Comparison of ENCODE assay signal across 11 cellular contexts in the genomic region with DNA sequence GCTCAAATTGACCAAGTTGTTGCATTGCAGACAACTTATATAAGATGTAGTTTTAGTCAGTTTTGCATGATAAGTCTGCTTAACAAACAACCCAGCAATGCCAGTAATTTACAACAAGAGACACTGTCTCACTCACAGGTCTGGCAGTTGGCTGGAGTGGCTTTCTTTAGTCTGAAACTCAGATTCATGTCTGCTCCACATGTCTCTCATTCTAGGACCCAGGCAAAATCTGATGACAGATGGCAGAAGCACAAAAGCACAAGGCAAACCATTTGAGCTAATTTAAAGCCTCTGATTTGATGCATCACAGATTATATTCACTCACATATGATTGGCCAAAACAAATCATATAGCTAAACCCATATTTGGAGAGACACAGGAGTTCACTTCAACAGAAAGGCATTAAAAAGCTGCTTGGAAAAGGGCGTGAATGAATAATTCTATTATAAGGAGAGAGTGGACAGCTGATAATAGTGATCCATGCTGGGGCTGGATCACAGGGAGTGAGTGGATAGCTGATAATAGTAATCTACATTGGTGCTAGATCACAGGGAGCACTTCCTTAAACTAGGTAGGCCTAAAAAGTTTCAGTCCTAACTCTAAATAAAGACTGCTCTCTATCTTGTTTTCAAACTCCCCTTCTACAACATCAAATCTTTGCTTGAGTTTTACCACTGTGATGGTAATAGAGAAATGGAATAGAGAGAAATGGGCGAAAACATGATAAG.
DNase-seq lines count a peak whose midpoint lies in the region; ATAC-seq and TF ChIP-seq lines count a peak whose summit lies in the region.
"Had no signal": no experiment of that assay in that cellular context is flagged by ENCODE, and none has a peak within 500 bp of the region (broad histone marks: within the 10 kb centered on the region; RNA-seq: fewer than 3 reads in every experiment).

No MANE protein-coding gene starts in this region.

- no peak overlapping the region for H3K4me3 Mint-ChIP-seq in CD8-positive, alpha-beta memory T cell
- no peak overlapping the region for H3K4me3 Mint-ChIP-seq in naive thymus-derived CD8-positive, alpha-beta T cell
- H3K4me3 Mint-ChIP-seq: CD4-positive, alpha-beta T cell had no signal

- CTCF ChIA-PET in CD8-positive, alpha-beta memory T cell (lab: Charles Lee) = no interaction called here
- CTCF ChIA-PET in PC-3 (lab: Charles Lee) = no interaction called here

- H3K9ac ChIP-seq in PC-3 (ENCODE audit: low read length) = no peak overlapping the region

- H3K27ac ChIP-seq in CD8-positive, alpha-beta memory T cell (ENCODE audit: low read depth, low read length) = no peak overlapping the region
- H3K27ac ChIP-seq in PC-3 (ENCODE audit: low read length) = no peak overlapping the region

- no peaks in the 10 kb centered on the region for H4K20me1 ChIP-seq in PC-3 (ENCODE audit: low read length)

- no peak overlapping the region for H3K4me3 ChIP-seq in CD8-positive, alpha-beta memory T cell (ENCODE audit: low read length)
- no peak overlapping the region for H3K4me3 ChIP-seq in PC-3 (ENCODE audit: low read length)

- no peak overlapping the region for H2AFZ ChIP-seq in PC-3 (ENCODE audit: low read length)

- DNase-seq in CD8-positive, alpha-beta memory T cell = no peak
- DNase-seq in PC-3 = no peak
- DNase-seq in naive thymus-derived CD8-positive, alpha-beta T cell = no peak
- no peak for DNase-seq in activated CD4-positive, alpha-beta T cell treated with anti-CD3 and anti-CD28 coated beads for 4 hours
- DNase-seq: CD4-positive, alpha-beta T cell; cortex of kidney; nucleus accumbens had no signal

- ATAC-seq in GM18505 (IDR thresholded peaks at IDR 0.05; ENCODE audit: unreplicated experiment) (peak; percentile 53), GM21390 (IDR thresholded peaks at IDR 0.05; ENCODE audit: unreplicated experiment) (peak; percentile 51), HG03103 (IDR thresholded peaks at IDR 0.05; ENCODE audit: low read depth, unreplicated experiment) (peak; percentile 33), SK-N-SH treated with all-trans-retinoic acid at 6 μM for 48 hours (peak; percentile 24; the same call in 2 of the 3 replicates), PC-3 (no peak)
- ATAC-seq in naive thymus-derived CD8-positive, alpha-beta T cell = no peak

- H3F3A ChIP-seq in PC-3 (ENCODE audit: low read length, unreplicated experiment) = no peaks in the 10 kb centered on the region

- no peak for TF ChIP-seq CTCF in PC-3 (conservative IDR thresholded peaks at IDR 0.05; ENCODE audit: low read depth, low read length)

- no peaks in the 10 kb centered on the region for H3K27me3 ChIP-seq in CD8-positive, alpha-beta memory T cell (ENCODE audit: insufficient read depth, low read length, poor library complexity, severe bottlenecking)
- no peaks in the 10 kb centered on the region for H3K27me3 ChIP-seq in PC-3 (ENCODE audit: low read length)

- no peak overlapping the region for H3K27ac Mint-ChIP-seq in CD8-positive, alpha-beta memory T cell
- H3K27ac Mint-ChIP-seq in naive thymus-derived CD8-positive, alpha-beta T cell = no peak overlapping the region
- H3K27ac Mint-ChIP-seq: CD4-positive, alpha-beta T cell had no signal

- no peaks in the 10 kb centered on the region for H3K9me2 ChIP-seq in PC-3 (replicated peaks; ENCODE audit: low read length)

- no peaks in the 10 kb centered on the region for H3K4me1 Mint-ChIP-seq in CD8-positive, alpha-beta memory T cell
- H3K4me1 Mint-ChIP-seq in naive thymus-derived CD8-positive, alpha-beta T cell = no peaks in the 10 kb centered on the region

- H3K4me2 ChIP-seq in PC-3 (ENCODE audit: low read length) = no peak overlapping the region

- no peaks in the 10 kb centered on the region for H3K36me3 ChIP-seq in CD8-positive, alpha-beta memory T cell (ENCODE audit: insufficient read depth, low read length)
- H3K36me3 ChIP-seq in PC-3 (ENCODE audit: low read depth, low read length) = no peaks in the 10 kb centered on the region

- no peaks in the 10 kb centered on the region for H3K27me3 Mint-ChIP-seq in CD8-positive, alpha-beta memory T cell
- no peaks in the 10 kb centered on the region for H3K27me3 Mint-ChIP-seq in naive thymus-derived CD8-positive, alpha-beta T cell
- H3K27me3 Mint-ChIP-seq: CD4-positive, alpha-beta T cell had no signal

- intact Hi-C loops in PC-3 (cut with micrococcal nuclease) = no loop called here

- H3K36me3 Mint-ChIP-seq in CD8-positive, alpha-beta memory T cell = no peaks in the 10 kb centered on the region
- no peaks in the 10 kb centered on the region for H3K36me3 Mint-ChIP-seq in naive thymus-derived CD8-positive, alpha-beta T cell

- POLR2A ChIA-PET in CD8-positive, alpha-beta memory T cell (lab: Charles Lee) = no interaction called here
- POLR2A ChIA-PET in PC-3 (lab: Charles Lee; ENCODE audit: unreplicated experiment) = no interaction called here
- POLR2A ChIA-PET in naive thymus-derived CD8-positive, alpha-beta T cell (lab: Charles Lee) = no interaction called here

- no TSS peak for BruUV-seq in PC-3 (replicated peaks; lab: Mats Ljungman, UMichigan)

- no peaks in the 10 kb centered on the region for H3K9me3 ChIP-seq in CD8-positive, alpha-beta memory T cell (ENCODE audit: low read length)
- no peaks in the 10 kb centered on the region for H3K9me3 ChIP-seq in PC-3 (ENCODE audit: low read length)

- H3K79me2 ChIP-seq in PC-3 (ENCODE audit: low read length) = no peaks in the 10 kb centered on the region

- H3K9me3 Mint-ChIP-seq in CD8-positive, alpha-beta memory T cell = peaks cover 0 to 7% (median 2%) of the 10 kb centered on the region in 5 donors
- H3K9me3 Mint-ChIP-seq in naive thymus-derived CD8-positive, alpha-beta T cell = peaks cover 0 to 3% (median 2%) of the 10 kb centered on the region in 9 donors
- H3K9me3 Mint-ChIP-seq: CD4-positive, alpha-beta T cell had no signal

- H3K4me1 ChIP-seq in CD8-positive, alpha-beta memory T cell (ENCODE audit: insufficient read depth, low read length) = no peaks in the 10 kb centered on the region
- H3K4me1 ChIP-seq in PC-3 (ENCODE audit: insufficient read depth, low read length) = peaks cover 6% of the 10 kb centered on the region; the same call in 1 of the 2 replicates

- peak; percentile 15 for TF ChIP-seq POLR2A in GM18505 (IDR thresholded peaks at IDR 0.05; ENCODE audit: borderline replicate concordance, extremely low read depth, insufficient read depth, insufficient read length)

TF ChIP-seq in SK-N-SH treated with all-trans-retinoic acid at 6 μM for 48 hours, 23 proteins besides CTCF, POLR2A, EP300 and RAD21:
- TF ChIP-seq ESRRG (CRISPR knock-in tag; IDR thresholded peaks at IDR 0.05) (no peak), ISL1 (CRISPR knock-in tag; IDR thresholded peaks at IDR 0.05) (no peak), ZNF70 (CRISPR knock-in tag; IDR thresholded peaks at IDR 0.05) (no peak), ZNF8 (CRISPR knock-in tag; IDR thresholded peaks at IDR 0.05) (no peak), CSDC2 (CRISPR knock-in tag; IDR thresholded peaks at IDR 0.05) (no peak)

Comparison
In these comparisons a context has a peak if more than half of its experiments do, and no peak if none do; other contexts are left out.
1. ATAC-seq: peak in GM18505 (single experiment), GM21390 (single experiment), HG03103 (single experiment) and SK-N-SH treated with all-trans-retinoic acid at 6 μM for 48 hours (single experiment); none in PC-3 (single experiment) and naive thymus-derived CD8-positive, alpha-beta T cell (0 of 2).